Comparison of ENCODE assay signal across 15 cellular contexts in genomic region chr6:6722195-6722594, GRCh38.
DNase-seq lines count a peak whose midpoint lies in the region; ATAC-seq and TF ChIP-seq lines count a peak whose summit lies in the region.
"Had no signal": no experiment of that assay in that cellular context is flagged by ENCODE, and none has a peak within 500 bp of the region (broad histone marks: within the 10 kb centered on the region; RNA-seq: fewer than 3 reads in every experiment).

No MANE protein-coding gene starts in this region.

- H3K9me3 ChIP-seq in Loucy (ENCODE audit: insufficient read depth, low read depth, low read length) = no peaks in the 10 kb centered on the region
- no peaks in the 10 kb centered on the region for H3K9me3 ChIP-seq in esophagus (ENCODE audit: control insufficient read depth in 2 of 2, insufficient read depth in 1 of 2, low read depth in 1 of 2, low read length in 1 of 2)
- H3K9me3 ChIP-seq in mucosa of rectum (ENCODE audit: control insufficient read depth in 2 of 2, low read length in 2 of 2) = no peaks in the 10 kb centered on the region
- H3K9me3 ChIP-seq in upper lobe of left lung = no peaks in the 10 kb centered on the region

- peak overlapping the region; percentile 27 for H3K9ac ChIP-seq in Loucy (ENCODE audit: low read depth, low read length, poor library complexity, severe bottlenecking)
- H3K9ac ChIP-seq in mucosa of rectum (ENCODE audit: low read depth in 1 of 2, low read length in 2 of 2) = peak overlapping the region; percentile 26 to 38
- H3K9ac ChIP-seq: GM23248 had no signal

- no peak for TF ChIP-seq POLR2A in upper lobe of left lung (IDR thresholded peaks at IDR 0.05)

- WGBS in esophagus, 2 donors = 65 to 72% methylated on average over 5 of the region's 5 CpGs
- WGBS in upper lobe of left lung, 2 donors = 61 to 62% methylated on average over 5 of the region's 5 CpGs

- H3K4me1 ChIP-seq in Loucy (ENCODE audit: insufficient read depth, low read length, poor library complexity, severe bottlenecking) = peaks cover 61% of the 10 kb centered on the region
- H3K4me1 ChIP-seq in esophagus (ENCODE audit: control insufficient read depth in 2 of 2, insufficient read depth in 2 of 2, low read length in 1 of 2) = peaks cover 0 to 21% of the 10 kb centered on the region in 2 donors
- peaks cover 38 to 62% of the 10 kb centered on the region in 2 donors for H3K4me1 ChIP-seq in mucosa of rectum (ENCODE audit: control insufficient read depth in 2 of 2, insufficient read depth in 2 of 2, low read length in 2 of 2)
- peaks cover 44 to 57% (median 47%) of the 10 kb centered on the region in 4 donors for H3K4me1 ChIP-seq in upper lobe of left lung

- no peak for ATAC-seq in upper lobe of left lung (ENCODE audit: low FRiP score in 2 of 2)
- ATAC-seq in HG02885 (IDR thresholded peaks at IDR 0.05; ENCODE audit: poor library complexity, unreplicated experiment) = no peak
- ATAC-seq: Right ventricle myocardium inferior had no signal

- no peak overlapping the region for H3K4me3 ChIP-seq in Loucy (ENCODE audit: low read length, poor library complexity, severe bottlenecking)
- H3K4me3 ChIP-seq in esophagus (ENCODE audit: low read depth in 1 of 2, low read length in 2 of 2) = no peak overlapping the region
- no peak overlapping the region for H3K4me3 ChIP-seq in mucosa of rectum (ENCODE audit: low read length in 2 of 2)
- H3K4me3 ChIP-seq in upper lobe of left lung = no peak overlapping the region
- H3K4me3 ChIP-seq: GM23248 had no signal

- H3K4me2 ChIP-seq in Loucy (ENCODE audit: low read depth, low read length, poor library complexity, severe bottlenecking) = peak overlapping the region; percentile 30

- H3K36me3 ChIP-seq in Loucy (ENCODE audit: insufficient read depth, low read length) (no peaks in the 10 kb centered on the region), esophagus (ENCODE audit: control insufficient read depth in 2 of 2, insufficient read depth in 2 of 2, low read length in 1 of 2) (no peaks in the 10 kb centered on the region), mucosa of rectum (ENCODE audit: control insufficient read depth in 2 of 2, insufficient read depth in 2 of 2, low read length in 2 of 2) (no peaks in the 10 kb centered on the region), upper lobe of left lung (no peaks in the 10 kb centered on the region)

- no peak for TF ChIP-seq EP300 in upper lobe of left lung (IDR thresholded peaks at IDR 0.05)

- no peaks in the 10 kb centered on the region for H3K79me2 ChIP-seq in Loucy (ENCODE audit: insufficient read depth, low read length)

- no peaks in the 10 kb centered on the region for H3F3A ChIP-seq in Loucy (ENCODE audit: low read depth)

- H3K9me2 ChIP-seq in Loucy (replicated peaks; ENCODE audit: low read depth, low read length) = no peaks in the 10 kb centered on the region

- DNase-seq in upper lobe of left lung (no peak), HCEC 1CT (no peak)
- no peak for DNase-seq in stimulated activated CD4-positive, alpha-beta T cell treated with anti-CD3 and anti-CD28 coated beads, Interleukin-4, amount 100 ng/mL, for 24 hours
- DNase-seq: ACHN; CD8-positive, alpha-beta memory T cell; DND-41; GDM1; GM23248; NCI-H1092 treated with DMSO at 0.1 percent for 48 hours; NCI-H1694 had no signal

- no peaks in the 10 kb centered on the region for H3K27me3 ChIP-seq in Loucy (ENCODE audit: insufficient read depth, low read length, poor library complexity, severe bottlenecking)
- H3K27me3 ChIP-seq in esophagus (ENCODE audit: control insufficient read depth in 1 of 2, insufficient read depth in 2 of 2, low read length in 2 of 2) = no peaks in the 10 kb centered on the region
- H3K27me3 ChIP-seq in mucosa of rectum (ENCODE audit: control insufficient read depth in 2 of 2, insufficient read depth in 2 of 2, low read length in 2 of 2) = no peaks in the 10 kb centered on the region
- no peaks in the 10 kb centered on the region for H3K27me3 ChIP-seq in upper lobe of left lung

- H2AFZ ChIP-seq in Loucy (ENCODE audit: low read length) = peak overlapping the region; percentile 38; the same call in 1 of the 2 replicates

- H4K20me1 ChIP-seq in Loucy (ENCODE audit: insufficient read depth, low read length, poor library complexity, severe bottlenecking) = no peaks in the 10 kb centered on the region

- TF ChIP-seq CTCF in Loucy (conservative IDR thresholded peaks at IDR 0.05; ENCODE audit: low read length) (no peak), upper lobe of left lung (IDR thresholded peaks at IDR 0.05) (no peak)

- H3K27ac ChIP-seq in esophagus (ENCODE audit: low read depth in 2 of 2, low read length in 1 of 2) (peak overlapping the region; percentile 85 to 86), mucosa of rectum (ENCODE audit: low read depth in 2 of 2, low read length in 2 of 2) (peak overlapping the region; percentile 91 to 96), upper lobe of left lung (peak overlapping the region in 3 of 4 donors; percentile 44 to 94 (median 87))
- H3K27ac ChIP-seq: GM23248 had no signal
